In the genomic region with DNA sequence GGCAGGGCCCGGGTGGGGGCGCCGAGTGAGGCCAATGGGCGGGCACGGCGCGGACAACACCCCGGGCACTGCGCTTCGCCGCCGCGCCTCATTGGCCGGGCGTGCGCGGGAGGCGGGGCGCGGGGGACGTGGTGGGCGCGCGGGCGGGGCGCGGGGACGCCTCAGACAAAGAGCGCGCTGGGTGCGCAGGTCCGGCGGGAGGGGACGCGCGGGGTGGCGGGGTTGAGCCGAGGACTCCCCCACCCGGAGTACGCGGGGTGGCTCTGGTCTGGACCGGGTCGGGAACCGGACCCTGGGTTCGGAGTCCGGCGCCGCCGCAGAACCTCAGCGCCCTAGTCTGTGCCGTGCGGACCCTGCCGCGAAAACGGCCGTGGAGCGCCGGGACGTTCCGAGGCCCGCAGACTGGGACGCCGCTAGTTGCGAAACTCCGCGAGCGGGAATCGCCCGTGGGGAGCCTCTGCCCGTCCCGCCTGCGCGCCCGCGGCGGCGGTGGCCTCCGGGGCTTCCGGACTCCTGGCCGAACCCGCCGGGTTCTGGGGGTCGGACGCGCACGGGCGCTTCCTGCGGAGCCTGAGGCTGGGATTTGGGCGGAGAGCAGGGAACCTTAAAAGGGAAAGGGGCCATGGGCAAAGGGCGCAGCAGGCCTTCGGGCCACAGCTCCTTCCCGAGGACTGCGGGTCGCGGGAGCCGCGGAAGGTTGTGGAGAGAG, we compare ENCODE assay signal across 1 cellular context.
A peak's percentile ranks its signal among the peaks of the same experiment; 100 is the strongest.
TF ChIP-seq lines count a peak whose summit lies in the region.

No MANE protein-coding gene starts in this region.

TF ChIP-seq in A549, 52 proteins besides CTCF, POLR2A, EP300 and RAD21 (continued from another document):
- TF ChIP-seq, protein P1, sequence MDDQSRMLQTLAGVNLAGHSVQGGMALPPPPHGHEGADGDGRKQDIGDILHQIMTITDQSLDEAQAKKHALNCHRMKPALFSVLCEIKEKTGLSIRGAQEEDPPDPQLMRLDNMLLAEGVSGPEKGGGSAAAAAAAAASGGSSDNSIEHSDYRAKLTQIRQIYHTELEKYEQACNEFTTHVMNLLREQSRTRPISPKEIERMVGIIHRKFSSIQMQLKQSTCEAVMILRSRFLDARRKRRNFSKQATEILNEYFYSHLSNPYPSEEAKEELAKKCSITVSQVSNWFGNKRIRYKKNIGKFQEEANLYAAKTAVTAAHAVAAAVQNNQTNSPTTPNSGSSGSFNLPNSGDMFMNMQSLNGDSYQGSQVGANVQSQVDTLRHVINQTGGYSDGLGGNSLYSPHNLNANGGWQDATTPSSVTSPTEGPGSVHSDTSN (IDR thresholded peaks at IDR 0.05) = no peak
- TF ChIP-seq, protein P2, sequence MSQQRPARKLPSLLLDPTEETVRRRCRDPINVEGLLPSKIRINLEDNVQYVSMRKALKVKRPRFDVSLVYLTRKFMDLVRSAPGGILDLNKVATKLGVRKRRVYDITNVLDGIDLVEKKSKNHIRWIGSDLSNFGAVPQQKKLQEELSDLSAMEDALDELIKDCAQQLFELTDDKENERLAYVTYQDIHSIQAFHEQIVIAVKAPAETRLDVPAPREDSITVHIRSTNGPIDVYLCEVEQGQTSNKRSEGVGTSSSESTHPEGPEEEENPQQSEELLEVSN (IDR thresholded peaks at IDR 0.05; ENCODE audit: borderline replicate concordance, low read depth) = peak; percentile 45; the same call in 1 of the 2 replicates
- TF ChIP-seq ZNF302 (CRISPR knock-in tag; IDR thresholded peaks at IDR 0.05) (no peak), HDAC2 (IDR thresholded peaks at IDR 0.05) (no peak), ZFP36 (IDR thresholded peaks at IDR 0.05; ENCODE audit: borderline replicate concordance, partially characterized antibody) (no peak), HOXB5 (CRISPR knock-in tag; IDR thresholded peaks at IDR 0.05) (no peak), PHF8 (IDR thresholded peaks at IDR 0.05; ENCODE audit: borderline replicate concordance, low read depth) (peak; percentile 58; the same call in 1 of the 2 replicates), MAZ (IDR thresholded peaks at IDR 0.05; ENCODE audit: borderline replicate concordance, low read depth, low read length) (no peak), HES2 (IDR thresholded peaks at IDR 0.05) (no peak), BCL3 (IDR thresholded peaks at IDR 0.05) (0 out of 3 replicates have a peak, but pooled peaks have one; percentile 41), KDM1A (IDR thresholded peaks at IDR 0.05; ENCODE audit: low read depth) (no peak), SREBF2 (IDR thresholded peaks at IDR 0.05) (no peak), ESRRA (IDR thresholded peaks at IDR 0.05; ENCODE audit: borderline replicate concordance, low read length) (no peak), NPAS2 (CRISPR knock-in tag; IDR thresholded peaks at IDR 0.05; ENCODE audit: borderline replicate concordance) (no peak), FOSB (CRISPR knock-in tag; IDR thresholded peaks at IDR 0.05) (no peak), RNF2 (IDR thresholded peaks at IDR 0.05; ENCODE audit: borderline replicate concordance, low read depth) (peak; percentile 88; the same call in 1 of the 2 replicates), ZSCAN20 (CRISPR knock-in tag; IDR thresholded peaks at IDR 0.05) (no peak)
- TF ChIP-seq, protein P3, sequence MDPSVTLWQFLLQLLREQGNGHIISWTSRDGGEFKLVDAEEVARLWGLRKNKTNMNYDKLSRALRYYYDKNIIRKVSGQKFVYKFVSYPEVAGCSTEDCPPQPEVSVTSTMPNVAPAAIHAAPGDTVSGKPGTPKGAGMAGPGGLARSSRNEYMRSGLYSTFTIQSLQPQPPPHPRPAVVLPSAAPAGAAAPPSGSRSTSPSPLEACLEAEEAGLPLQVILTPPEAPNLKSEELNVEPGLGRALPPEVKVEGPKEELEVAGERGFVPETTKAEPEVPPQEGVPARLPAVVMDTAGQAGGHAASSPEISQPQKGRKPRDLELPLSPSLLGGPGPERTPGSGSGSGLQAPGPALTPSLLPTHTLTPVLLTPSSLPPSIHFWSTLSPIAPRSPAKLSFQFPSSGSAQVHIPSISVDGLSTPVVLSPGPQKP (IDR thresholded peaks at IDR 0.05; ENCODE audit: low read depth, low read length) = no peak
